Comparison of ENCODE assay signal across 8 cellular contexts in genomic region chr4:166165829-166166420, GRCh38.
DNase-seq lines count a peak whose midpoint lies in the region; ATAC-seq and TF ChIP-seq lines count a peak whose summit lies in the region.

No MANE protein-coding gene starts in this region.

- H3K4me3 ChIP-seq in NT2/D1 (ENCODE audit: insufficient read length, low read depth) = no peak overlapping the region
- no peak overlapping the region for H3K4me3 ChIP-seq in uterus

- H3K27me3 ChIP-seq in NT2/D1 (ENCODE audit: insufficient read depth, insufficient read length) = no peaks in the 10 kb centered on the region
- no peaks in the 10 kb centered on the region for H3K27me3 ChIP-seq in uterus

- H3K9ac ChIP-seq in NT2/D1 (ENCODE audit: insufficient read length, low read depth) = no peak overlapping the region

- H3K9me3 ChIP-seq in NT2/D1 (ENCODE audit: insufficient read depth, low read length) = no peaks in the 10 kb centered on the region
- no peaks in the 10 kb centered on the region for H3K9me3 ChIP-seq in uterus

- no peak overlapping the region for H3K27ac ChIP-seq in uterus

- H3K4me1 ChIP-seq in NT2/D1 (ENCODE audit: insufficient read depth, insufficient read length) (no peaks in the 10 kb centered on the region), uterus (no peaks in the 10 kb centered on the region)

- peak; percentile 75 for ATAC-seq in Right ventricle myocardium superior (ENCODE audit: poor library complexity)
- no peak for ATAC-seq in Right ventricle myocardium inferior
- ATAC-seq in GM21825 (IDR thresholded peaks at IDR 0.05; ENCODE audit: unreplicated experiment) = peak; percentile 99
- peak; percentile 99 for ATAC-seq in left lobe of liver

- peak; percentile 59 to 67 (median 62) for TF ChIP-seq CTCF in uterus (IDR thresholded peaks at IDR 0.05)

- no peak for TF ChIP-seq POLR2A in uterus (IDR thresholded peaks at IDR 0.05)

- H3K36me3 ChIP-seq in NT2/D1 (ENCODE audit: insufficient read depth, insufficient read length, low read length) (no peaks in the 10 kb centered on the region), uterus (no peaks in the 10 kb centered on the region)

- intact Hi-C loops in Right ventricle myocardium superior (cut with DNase I) (loop anchor here (5.0 kb wide), 1 partner anchor 86 kb away; no protein-coding TSS in a partner anchor), Right ventricle myocardium inferior (cut with DNase I) (loop anchor here (10.0 kb wide), 1 partner anchor 89 kb away; no protein-coding TSS in a partner anchor), uterus (cut with DNase I; ENCODE audit: low total_unique reads) (no loop called here)

- DNase-seq in Right ventricle myocardium superior = no peak
- DNase-seq in Right ventricle myocardium inferior (ENCODE audit: missing footprints) = no peak
- peak; percentile 11 for DNase-seq in HuH-7.5 (ENCODE audit: low spot score)
- peak; percentile 58 for DNase-seq in NT2/D1 (ENCODE audit: low read depth, low spot score)
- DNase-seq in cerebellar cortex (ENCODE audit: low spot score) = peak; percentile 88
- DNase-seq in left lobe of liver (ENCODE audit: low spot score) = no peak
- DNase-seq in uterus = no peak

Comparison
In these comparisons a context has a peak if more than half of its experiments do, and no peak if none do; other contexts are left out.
1. DNase-seq: peak in HuH-7.5 (single experiment), NT2/D1 (single experiment) and cerebellar cortex (single experiment); none in Right ventricle myocardium superior (single experiment), Right ventricle myocardium inferior (single experiment), left lobe of liver (single experiment) and uterus (0 of 2).